16 cellular contexts compared by ENCODE assay signal in the genomic region with DNA sequence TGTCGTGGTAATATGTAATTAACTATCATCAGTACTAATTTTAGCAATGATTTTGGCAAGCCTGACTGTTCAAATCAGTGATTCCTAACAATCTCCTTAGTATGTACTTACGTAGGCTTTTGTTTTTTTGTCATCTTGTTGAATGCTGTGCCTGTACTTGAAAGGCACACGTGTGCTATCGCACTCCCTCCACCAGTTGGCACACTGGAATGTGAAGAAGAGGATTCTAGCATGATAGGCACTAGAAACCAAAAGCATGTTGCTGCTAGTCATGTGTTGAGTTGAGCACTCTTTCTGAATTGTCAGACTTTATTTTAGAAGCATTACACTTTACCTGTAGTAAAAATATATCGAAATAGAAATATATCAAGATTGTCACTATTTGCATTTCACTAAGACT. TPM values are rescaled to one million over a fixed set of nuclear protein-coding genes. Genes with fewer than 3 reads are reported as not detected.
DNase-seq lines count a peak whose midpoint lies in the region; ATAC-seq, FAIRE-seq and TF ChIP-seq lines count a peak whose summit lies in the region.
"Had no signal": no experiment of that assay in that cellular context is flagged by ENCODE, and none has a peak within 500 bp of the region (broad histone marks: within the 10 kb centered on the region; RNA-seq: fewer than 3 reads in every experiment).

No MANE protein-coding gene starts in this region.

- H3K4me3 ChIP-seq in AG10803 (ENCODE audit: low read length) (no peak overlapping the region), bronchial epithelial cell (ENCODE audit: low read depth, low read length) (no peak overlapping the region), thyroid gland (replicated peaks in 1 of 3) (no peak overlapping the region)
- no peak overlapping the region for H3K4me3 ChIP-seq in CD8-positive, alpha-beta T cell (ENCODE audit: low read depth, low read length)

- no peaks in the 10 kb centered on the region for H3K9me3 ChIP-seq in CD8-positive, alpha-beta T cell (ENCODE audit: low read length)
- H3K9me3 ChIP-seq in thyroid gland: no peaks in the 10 kb centered on the region

- no peaks in the 10 kb centered on the region for H3K27me3 Mint-ChIP-seq in CD8-positive, alpha-beta T cell (ENCODE audit: low read depth)
- H3K27me3 Mint-ChIP-seq: CD4-positive, alpha-beta T cell; IgD-negative memory B cell had no signal

- POLR2A ChIA-PET in CD8-positive, alpha-beta T cell (lab: Charles Lee): no interaction called here

- ATAC-seq in CD8-positive, alpha-beta T cell: no peak
- no peak for ATAC-seq in GM18498 (IDR thresholded peaks at IDR 0.05; ENCODE audit: unreplicated experiment)

- no peak overlapping the region for H3K27ac ChIP-seq in CD8-positive, alpha-beta T cell (ENCODE audit: low read depth, low read length)
- H3K27ac ChIP-seq in thyroid gland: peak overlapping the region; percentile 41 to 73 (median 68)

- intact Hi-C loops in CD8-positive, alpha-beta T cell (cut with DNase I, micrococcal nuclease): no loop called here
- intact Hi-C loops in thyroid gland (cut with DNase I): no loop called here

- peaks cover 11% of the 10 kb centered on the region for H3K4me1 Mint-ChIP-seq in CD8-positive, alpha-beta T cell (ENCODE audit: low read depth)

- TF ChIP-seq CTCF in AG10803 (conservative IDR thresholded peaks at IDR 0.05; ENCODE audit: low read length): peak; percentile 8; the same call in 1 of the 2 replicates
- TF ChIP-seq CTCF in CD8-positive, alpha-beta T cell (IDR thresholded peaks at IDR 0.05): no peak
- no peak for TF ChIP-seq CTCF in bronchial epithelial cell (IDR thresholded peaks at IDR 0.05; ENCODE audit: insufficient read depth, low read length, severe bottlenecking)
- TF ChIP-seq CTCF in thyroid gland (IDR thresholded peaks at IDR 0.05): peak in 4 of 6 experiments; percentile 13 to 28 (median 20)

- no peaks in the 10 kb centered on the region for H3K9me3 Mint-ChIP-seq in CD8-positive, alpha-beta T cell
- H3K9me3 Mint-ChIP-seq: CD4-positive, alpha-beta T cell; HFFc6; IgD-negative memory B cell had no signal

- FAIRE-seq in bronchial epithelial cell (lab: Jason Lieb, UNC): no peak
- FAIRE-seq: G401.6, GM12891 had no signal

- H3K36me3 ChIP-seq in CD8-positive, alpha-beta T cell (ENCODE audit: insufficient read depth, low read length): peaks cover 41% of the 10 kb centered on the region
- H3K36me3 ChIP-seq in bronchial epithelial cell (ENCODE audit: control insufficient read depth, insufficient read depth, low read length): peaks cover 17% of the 10 kb centered on the region
- H3K36me3 ChIP-seq in thyroid gland: peaks cover 16% of the 10 kb centered on the region in 2 donors

- WGBS in thyroid gland, 2 donors: 37 to 46% methylated on average over 5 of the region's 5 CpGs

- H3K27ac Mint-ChIP-seq in CD8-positive, alpha-beta T cell: peak overlapping the region; percentile 6
- H3K27ac Mint-ChIP-seq: HFFc6 had no signal

- peaks cover 89% of the 10 kb centered on the region for H3K36me3 Mint-ChIP-seq in CD8-positive, alpha-beta T cell

- H3K4me1 ChIP-seq in CD8-positive, alpha-beta T cell (ENCODE audit: insufficient read depth, low read length): no peaks in the 10 kb centered on the region
- peaks cover 7% of the 10 kb centered on the region in 2 donors for H3K4me1 ChIP-seq in thyroid gland

- no peak overlapping the region for H3K4me3 Mint-ChIP-seq in CD8-positive, alpha-beta T cell
- H3K4me3 Mint-ChIP-seq: CD4-positive, alpha-beta T cell; HFFc6; IgD-negative memory B cell had no signal

- CTCF ChIA-PET in CD8-positive, alpha-beta T cell (lab: Charles Lee): no interaction called here

- H3K27me3 ChIP-seq in CD8-positive, alpha-beta T cell (ENCODE audit: insufficient read depth, low read length): no peaks in the 10 kb centered on the region
- H3K27me3 ChIP-seq in bronchial epithelial cell (ENCODE audit: control insufficient read depth, insufficient read depth, low read length): no peaks in the 10 kb centered on the region
- H3K27me3 ChIP-seq in thyroid gland: no peaks in the 10 kb centered on the region

- TF ChIP-seq POLR2A in thyroid gland (IDR thresholded peaks at IDR 0.05): no peak

- DNase-seq in AG10803 (ENCODE audit: low read depth): no peak
- no peak for DNase-seq in CD8-positive, alpha-beta T cell
- peak; percentile 7 for DNase-seq in bronchial epithelial cell (ENCODE audit: low read depth)
- DNase-seq in thyroid gland: peak; percentile 54 to 60
- no peak for DNase-seq in amygdala (lab: John Stamatoyannopoulos, UW)
- DNase-seq: C1 segment of cervical spinal cord; CD4-positive, alpha-beta T cell; DMS153; DMS79 treated with DMSO at 0.1 percent for 48 hours; EL; HCEC 1CT; HFFc6 had no signal

RNA-seq across cellular contexts. Expression of gene TASOR2, which starts 59.1 kb away (rescaled TPM):
- total RNA-seq in CD8-positive, alpha-beta T cell: 10 to 100 TPM; 52.7 to 61.2 TPM
- total RNA-seq in bronchial epithelial cell: 52.1 and 54.8 TPM in 2 replicates
- 100 to 1,000 TPM in 1 of 4 donors, 10 to 100 TPM in 3; 73.2 to 132 (median 96.3) TPM for total RNA-seq in thyroid gland

Comparison
In these comparisons a context has a peak if more than half of its experiments do, and no peak if none do; other contexts are left out.
1. DNase-seq: peak in bronchial epithelial cell (single experiment) and thyroid gland (2 of 2); none in AG10803 (single experiment), CD8-positive, alpha-beta T cell (0 of 7) and amygdala (0 of 56).
2. CTCF ChIP-seq: peak in AG10803 (single experiment) and thyroid gland (4 of 6); none in CD8-positive, alpha-beta T cell (single experiment) and bronchial epithelial cell (single experiment).